ENCODE assay signal across 1 cellular context in the genomic region with DNA sequence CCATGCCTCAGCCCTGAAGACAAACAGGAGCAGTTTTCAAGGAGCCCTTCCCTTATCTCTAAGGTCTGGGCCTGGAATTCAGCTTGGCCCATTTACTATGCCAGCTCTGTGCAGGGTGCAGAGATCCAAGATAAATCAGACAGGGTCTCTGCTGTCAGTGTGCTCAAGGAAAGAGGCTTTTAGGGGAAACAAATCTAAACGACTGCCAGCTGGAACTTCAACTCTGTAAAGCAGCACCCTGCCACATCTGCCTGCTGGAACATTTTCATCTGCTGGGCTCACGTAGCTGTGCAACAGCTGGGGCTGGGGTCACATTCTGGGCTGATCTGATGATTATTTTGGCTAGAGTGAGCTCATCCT.
A peak's percentile ranks its signal among the peaks of the same experiment; 100 is the strongest.
TF ChIP-seq lines count a peak whose summit lies in the region.

No MANE protein-coding gene starts in this region.

TF ChIP-seq in HepG2, 621 proteins besides CTCF, POLR2A, EP300 and RAD21:
- 0 out of 2 replicates have a peak, but pooled peaks have one; percentile 6 for TF ChIP-seq ZMAT3 (CRISPR knock-in tag; conservative IDR thresholded peaks at IDR 0.05)
- TF ChIP-seq ZNF350 (CRISPR knock-in tag; IDR thresholded peaks at IDR 0.05; ENCODE audit: borderline replicate concordance, low read depth) = 0 out of 2 replicates have a peak, but pooled peaks have one; percentile 3
- 0 out of 2 replicates have a peak, but pooled peaks have one; percentile 3 for TF ChIP-seq ZNF598 (CRISPR knock-in tag; IDR thresholded peaks at IDR 0.05; ENCODE audit: borderline replicate concordance)
- TF ChIP-seq TFAP4 (IDR thresholded peaks at IDR 0.05; ENCODE audit: borderline replicate concordance, low read depth) = peak; percentile 29; the same call in 1 of the 2 replicates
- TF ChIP-seq ZKSCAN8 (CRISPR knock-in tag; IDR thresholded peaks at IDR 0.05; ENCODE audit: borderline replicate concordance) = 0 out of 2 replicates have a peak, but pooled peaks have one; percentile 2
- TF ChIP-seq, protein P1, sequence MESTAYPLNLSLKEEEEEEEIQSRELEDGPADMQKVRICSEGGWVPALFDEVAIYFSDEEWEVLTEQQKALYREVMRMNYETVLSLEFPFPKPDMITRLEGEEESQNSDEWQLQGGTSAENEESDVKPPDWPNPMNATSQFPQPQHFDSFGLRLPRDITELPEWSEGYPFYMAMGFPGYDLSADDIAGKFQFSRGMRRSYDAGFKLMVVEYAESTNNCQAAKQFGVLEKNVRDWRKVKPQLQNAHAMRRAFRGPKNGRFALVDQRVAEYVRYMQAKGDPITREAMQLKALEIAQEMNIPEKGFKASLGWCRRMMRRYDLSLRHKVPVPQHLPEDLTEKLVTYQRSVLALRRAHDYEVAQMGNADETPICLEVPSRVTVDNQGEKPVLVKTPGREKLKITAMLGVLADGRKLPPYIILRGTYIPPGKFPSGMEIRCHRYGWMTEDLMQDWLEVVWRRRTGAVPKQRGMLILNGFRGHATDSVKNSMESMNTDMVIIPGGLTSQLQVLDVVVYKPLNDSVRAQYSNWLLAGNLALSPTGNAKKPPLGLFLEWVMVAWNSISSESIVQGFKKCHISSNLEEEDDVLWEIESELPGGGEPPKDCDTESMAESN (CRISPR knock-in tag; conservative IDR thresholded peaks at IDR 0.05) = 0 out of 2 replicates have a peak, but pooled peaks have one; percentile 1
- TF ChIP-seq SP4 (CRISPR knock-in tag; IDR thresholded peaks at IDR 0.05) = no peak
- TF ChIP-seq, protein P2, sequence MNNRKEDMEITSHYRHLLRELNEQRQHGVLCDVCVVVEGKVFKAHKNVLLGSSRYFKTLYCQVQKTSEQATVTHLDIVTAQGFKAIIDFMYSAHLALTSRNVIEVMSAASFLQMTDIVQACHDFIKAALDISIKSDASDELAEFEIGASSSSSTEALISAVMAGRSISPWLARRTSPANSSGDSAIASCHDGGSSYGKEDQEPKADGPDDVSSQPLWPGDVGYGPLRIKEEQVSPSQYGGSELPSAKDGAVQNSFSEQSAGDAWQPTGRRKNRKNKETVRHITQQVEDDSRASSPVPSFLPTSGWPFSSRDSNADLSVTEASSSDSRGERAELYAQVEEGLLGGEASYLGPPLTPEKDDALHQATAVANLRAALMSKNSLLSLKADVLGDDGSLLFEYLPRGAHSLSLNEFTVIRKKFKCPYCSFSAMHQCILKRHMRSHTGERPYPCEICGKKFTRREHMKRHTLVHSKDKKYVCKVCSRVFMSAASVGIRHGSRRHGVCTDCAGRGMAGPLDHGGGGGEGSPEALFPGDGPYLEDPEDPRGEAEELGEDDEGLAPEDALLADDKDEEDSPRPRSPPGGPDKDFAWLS (CRISPR knock-in tag; IDR thresholded peaks at IDR 0.05; ENCODE audit: borderline replicate concordance) = 0 out of 2 replicates have a peak, but pooled peaks have one; percentile 13
- TF ChIP-seq, protein P3, sequence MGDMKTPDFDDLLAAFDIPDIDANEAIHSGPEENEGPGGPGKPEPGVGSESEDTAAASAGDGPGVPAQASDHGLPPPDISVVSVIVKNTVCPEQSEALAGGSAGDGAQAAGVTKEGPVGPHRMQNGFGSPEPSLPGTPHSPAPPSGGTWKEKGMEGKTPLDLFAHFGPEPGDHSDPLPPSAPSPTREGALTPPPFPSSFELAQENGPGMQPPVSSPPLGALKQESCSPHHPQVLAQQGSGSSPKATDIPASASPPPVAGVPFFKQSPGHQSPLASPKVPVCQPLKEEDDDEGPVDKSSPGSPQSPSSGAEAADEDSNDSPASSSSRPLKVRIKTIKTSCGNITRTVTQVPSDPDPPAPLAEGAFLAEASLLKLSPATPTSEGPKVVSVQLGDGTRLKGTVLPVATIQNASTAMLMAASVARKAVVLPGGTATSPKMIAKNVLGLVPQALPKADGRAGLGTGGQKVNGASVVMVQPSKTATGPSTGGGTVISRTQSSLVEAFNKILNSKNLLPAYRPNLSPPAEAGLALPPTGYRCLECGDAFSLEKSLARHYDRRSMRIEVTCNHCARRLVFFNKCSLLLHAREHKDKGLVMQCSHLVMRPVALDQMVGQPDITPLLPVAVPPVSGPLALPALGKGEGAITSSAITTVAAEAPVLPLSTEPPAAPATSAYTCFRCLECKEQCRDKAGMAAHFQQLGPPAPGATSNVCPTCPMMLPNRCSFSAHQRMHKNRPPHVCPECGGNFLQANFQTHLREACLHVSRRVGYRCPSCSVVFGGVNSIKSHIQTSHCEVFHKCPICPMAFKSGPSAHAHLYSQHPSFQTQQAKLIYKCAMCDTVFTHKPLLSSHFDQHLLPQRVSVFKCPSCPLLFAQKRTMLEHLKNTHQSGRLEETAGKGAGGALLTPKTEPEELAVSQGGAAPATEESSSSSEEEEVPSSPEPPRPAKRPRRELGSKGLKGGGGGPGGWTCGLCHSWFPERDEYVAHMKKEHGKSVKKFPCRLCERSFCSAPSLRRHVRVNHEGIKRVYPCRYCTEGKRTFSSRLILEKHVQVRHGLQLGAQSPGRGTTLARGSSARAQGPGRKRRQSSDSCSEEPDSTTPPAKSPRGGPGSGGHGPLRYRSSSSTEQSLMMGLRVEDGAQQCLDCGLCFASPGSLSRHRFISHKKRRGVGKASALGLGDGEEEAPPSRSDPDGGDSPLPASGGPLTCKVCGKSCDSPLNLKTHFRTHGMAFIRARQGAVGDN (CRISPR knock-in tag; IDR thresholded peaks at IDR 0.05) = peak; percentile 8; the same call in 1 of the 2 replicates
- TF ChIP-seq, protein P4, sequence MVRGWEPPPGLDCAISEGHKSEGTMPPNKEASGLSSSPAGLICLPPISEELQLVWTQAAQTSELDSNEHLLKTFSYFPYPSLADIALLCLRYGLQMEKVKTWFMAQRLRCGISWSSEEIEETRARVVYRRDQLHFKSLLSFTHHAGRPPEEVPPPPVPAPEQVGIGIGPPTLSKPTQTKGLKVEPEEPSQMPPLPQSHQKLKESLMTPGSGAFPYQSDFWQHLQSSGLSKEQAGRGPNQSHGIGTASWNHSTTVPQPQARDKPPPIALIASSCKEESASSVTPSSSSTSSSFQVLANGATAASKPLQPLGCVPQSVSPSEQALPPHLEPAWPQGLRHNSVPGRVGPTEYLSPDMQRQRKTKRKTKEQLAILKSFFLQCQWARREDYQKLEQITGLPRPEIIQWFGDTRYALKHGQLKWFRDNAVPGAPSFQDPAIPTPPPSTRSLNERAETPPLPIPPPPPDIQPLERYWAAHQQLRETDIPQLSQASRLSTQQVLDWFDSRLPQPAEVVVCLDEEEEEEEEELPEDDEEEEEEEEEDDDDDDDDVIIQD (CRISPR knock-in tag; IDR thresholded peaks at IDR 0.05; ENCODE audit: low read depth) = 0 out of 2 replicates have a peak, but pooled peaks have one; percentile 1
- peak; percentile 66; the same call in 1 of the 2 replicates for TF ChIP-seq ZNF761 (CRISPR knock-in tag; conservative IDR thresholded peaks at IDR 0.05)
- TF ChIP-seq KDM5A (IDR thresholded peaks at IDR 0.05; ENCODE audit: borderline replicate concordance, low read length) = no peak
- TF ChIP-seq ASH2L (IDR thresholded peaks at IDR 0.05; ENCODE audit: insufficient read length, low read depth, low read length) = peak; percentile 4
- TF ChIP-seq ZNF383 (CRISPR knock-in tag; IDR thresholded peaks at IDR 0.05; ENCODE audit: borderline replicate concordance) = 0 out of 2 replicates have a peak, but pooled peaks have one; percentile 79
- no peak for TF ChIP-seq NKX3-1 (CRISPR knock-in tag; IDR thresholded peaks at IDR 0.05)
- TF ChIP-seq ZNF605 (CRISPR knock-in tag; IDR thresholded peaks at IDR 0.05) = peak; percentile 21; the same call in 1 of the 2 replicates
- 0 out of 2 replicates have a peak, but pooled peaks have one; percentile 42 for TF ChIP-seq GTF3A (CRISPR knock-in tag; conservative IDR thresholded peaks at IDR 0.05)
- no peak for TF ChIP-seq ZNF224 (CRISPR knock-in tag; IDR thresholded peaks at IDR 0.05)
- 0 out of 2 replicates have a peak, but pooled peaks have one; percentile 53 for TF ChIP-seq ZNF343 (CRISPR knock-in tag; IDR thresholded peaks at IDR 0.05)
- 0 out of 2 replicates have a peak, but pooled peaks have one; percentile 5 for TF ChIP-seq NFKBIZ (CRISPR knock-in tag; IDR thresholded peaks at IDR 0.05)
- TF ChIP-seq MED1 (CRISPR knock-in tag; IDR thresholded peaks at IDR 0.05) = 0 out of 2 replicates have a peak, but pooled peaks have one; percentile 3
- TF ChIP-seq YEATS4 (CRISPR knock-in tag; IDR thresholded peaks at IDR 0.05; ENCODE audit: borderline replicate concordance) = peak; percentile 10; the same call in 1 of the 2 replicates
- no peak for TF ChIP-seq NR2F2 (IDR thresholded peaks at IDR 0.05; ENCODE audit: borderline replicate concordance, low read depth)
- TF ChIP-seq ZNF230 (CRISPR knock-in tag; IDR thresholded peaks at IDR 0.05) = peak; percentile 83
- no peak for TF ChIP-seq SMC3 (IDR thresholded peaks at IDR 0.05; ENCODE audit: low read length)
- peak; percentile 17; the same call in 1 of the 2 replicates for TF ChIP-seq BRD4 (CRISPR knock-in tag; IDR thresholded peaks at IDR 0.05)
- 0 out of 2 replicates have a peak, but pooled peaks have one; percentile 15 for TF ChIP-seq ZNF333 (CRISPR knock-in tag; IDR thresholded peaks at IDR 0.05; ENCODE audit: borderline replicate concordance)
- TF ChIP-seq ZNF44 (CRISPR knock-in tag; IDR thresholded peaks at IDR 0.05) = peak; percentile 16; the same call in 1 of the 2 replicates
- TF ChIP-seq MEIS2 (CRISPR knock-in tag; IDR thresholded peaks at IDR 0.05) = 0 out of 2 replicates have a peak, but pooled peaks have one; percentile 4
- TF ChIP-seq ZNF256 (CRISPR knock-in tag; conservative IDR thresholded peaks at IDR 0.05) = no peak
